ENCODE assay signal across 22 cellular contexts in the genomic region with DNA sequence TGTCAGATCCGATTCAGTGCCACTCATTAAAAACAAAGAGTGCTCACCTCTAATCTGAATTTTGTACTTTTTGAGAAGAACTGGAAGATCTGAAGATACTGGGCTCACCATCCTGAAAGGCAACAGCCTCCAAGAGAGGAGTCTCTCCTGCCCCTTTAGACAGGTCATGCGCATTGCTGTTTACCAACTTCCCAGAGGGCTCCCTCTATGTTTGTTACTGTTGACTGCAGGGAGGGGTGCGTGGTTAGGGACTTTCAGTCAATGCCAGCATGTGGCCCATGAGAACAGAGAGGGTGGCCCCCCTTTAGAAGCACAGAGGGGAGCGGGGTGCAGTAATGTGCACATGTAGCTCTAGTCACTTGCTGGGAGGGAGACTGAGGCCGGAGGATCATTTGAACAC. TPM values are rescaled to one million over a fixed set of nuclear protein-coding genes. Genes with fewer than 3 reads are reported as not detected.
DNase-seq lines count a peak whose midpoint lies in the region; ATAC-seq and TF ChIP-seq lines count a peak whose summit lies in the region.
"Had no signal": no experiment of that assay in that cellular context is flagged by ENCODE, and none has a peak within 500 bp of the region (broad histone marks: within the 10 kb centered on the region; RNA-seq: fewer than 3 reads in every experiment).

No MANE protein-coding gene starts in this region.

- no peak for TF ChIP-seq CTCF in AG04450 (IDR thresholded peaks at IDR 0.05; ENCODE audit: low read depth, low read length)
- no peak for TF ChIP-seq CTCF in WTC11 (IDR thresholded peaks at IDR 0.05)
- no peak for TF ChIP-seq CTCF in endodermal cell (conservative IDR thresholded peaks at IDR 0.05)
- no peak for TF ChIP-seq CTCF in nephron (IDR thresholded peaks at IDR 0.05; ENCODE audit: unreplicated experiment in 3 of 3)
- TF ChIP-seq CTCF in foreskin fibroblast (IDR thresholded peaks at IDR 0.05; ENCODE audit: low read depth, low read length) = no peak

- H3K4me1 Mint-ChIP-seq in WTC11 (peaks cover 18% of the 10 kb centered on the region), endodermal cell (peaks cover 10% of the 10 kb centered on the region), nephron (peaks cover 32% of the 10 kb centered on the region)

- H3K27me3 ChIP-seq in AG04450 (ENCODE audit: control insufficient read depth, insufficient read depth, low read length) (no peaks in the 10 kb centered on the region), endodermal cell (ENCODE audit: control insufficient read depth, insufficient read depth, low read length, poor library complexity, severe bottlenecking) (no peaks in the 10 kb centered on the region)
- H3K27me3 ChIP-seq: gastroesophageal sphincter, left lung, vagina had no signal

- no peaks in the 10 kb centered on the region for H3K36me3 Mint-ChIP-seq in WTC11
- no peaks in the 10 kb centered on the region for H3K36me3 Mint-ChIP-seq in endodermal cell (ENCODE audit: low read depth)
- H3K36me3 Mint-ChIP-seq in nephron (ENCODE audit: low read depth) = no peaks in the 10 kb centered on the region

- WGBS in endodermal cell (ENCODE audit: insufficient coverage in 1 of 2, insufficient read length in 1 of 2), 2 experiments = 94 to 100% methylated on average over 1 to 5 of the region's 5 CpGs

- H3K4me3 ChIP-seq in AG04450 (ENCODE audit: low read depth, low read length) (no peak overlapping the region), endodermal cell (ENCODE audit: low read length) (no peak overlapping the region), foreskin fibroblast (ENCODE audit: low read depth in 1 of 2, low read length in 2 of 2) (no peak overlapping the region)
- H3K4me3 ChIP-seq: gastroesophageal sphincter, left lung, vagina had no signal

- H3K4me1 ChIP-seq in endodermal cell (ENCODE audit: control insufficient read depth, insufficient read depth, low read length) = no peaks in the 10 kb centered on the region
- H3K4me1 ChIP-seq: left lung had no signal

- H3K4me3 Mint-ChIP-seq in WTC11 (no peak overlapping the region), endodermal cell (no peak overlapping the region), nephron (no peak overlapping the region)

- H3K27ac Mint-ChIP-seq in WTC11 (no peak overlapping the region), endodermal cell (no peak overlapping the region), nephron (peak overlapping the region; percentile 46 to 72 (median 63))

- no peaks in the 10 kb centered on the region for H3K9me3 Mint-ChIP-seq in WTC11
- no peaks in the 10 kb centered on the region for H3K9me3 Mint-ChIP-seq in endodermal cell
- H3K9me3 Mint-ChIP-seq in nephron = no peaks in the 10 kb centered on the region

- H3K27ac ChIP-seq in AG04450 (ENCODE audit: low read depth, low read length) (peak overlapping the region; percentile 42), endodermal cell (ENCODE audit: low read depth, low read length) (no peak overlapping the region)
- H3K27ac ChIP-seq: C4-2B, HL-60, vagina had no signal

- DNase-seq in AG04450 (ENCODE audit: low read depth, low spot score) = no peak
- peak; percentile 17 for DNase-seq in WTC11 (ENCODE audit: low spot score)
- DNase-seq in endodermal cell = peak; percentile 56
- no peak for DNase-seq in SHP77 (lab: John Stamatoyannopoulos, UW)
- DNase-seq in foreskin fibroblast = no peak
- DNase-seq in NCI-H187 (lab: John Stamatoyannopoulos, UW) = no peak
- no peak for DNase-seq in NCI-H446 (lab: John Stamatoyannopoulos, UW)
- DNase-seq: activated CD4-positive, alpha-beta T cell treated with anti-CD3 and anti-CD28 coated beads, Interleukin-2, amount 50 U/mL, for 4 hours; activated CD8-positive, alpha-beta memory T cell treated with anti-CD3 and anti-CD28 coated beads, Interleukin-2, amount 50 U/mL, for 48 hours; activated effector memory CD4-positive, alpha-beta T cell treated with Interleukin-2 at 50 U/mL for 16 hours; erythroblast; left lung; NCI-H1417 treated with DMSO at 0.1 percent for 48 hours; NCI-H526 treated with DMSO at 0.1 percent for 48 hours; SHP77 treated with DMSO at 0.1 percent for 48 hours had no signal

- CTCF ChIA-PET in AG04450 (lab: Charles Lee) = no interaction called here
- CTCF ChIA-PET in WTC11 (lab: Charles Lee) = no interaction called here

- H3K9ac ChIP-seq in endodermal cell (ENCODE audit: extremely low read depth, low read length, poor library complexity, severe bottlenecking) = no peak overlapping the region

- peak; percentile 91 for ATAC-seq in WTC11

- H3K9me3 ChIP-seq in AG04450 (ENCODE audit: control insufficient read depth, insufficient read depth, low read length) (no peaks in the 10 kb centered on the region), endodermal cell (ENCODE audit: control insufficient read depth, low read length) (no peaks in the 10 kb centered on the region)
- H3K9me3 ChIP-seq: gastroesophageal sphincter, left lung, vagina had no signal

- no peaks in the 10 kb centered on the region for H3K27me3 Mint-ChIP-seq in WTC11 (ENCODE audit: low read depth)
- no peaks in the 10 kb centered on the region for H3K27me3 Mint-ChIP-seq in endodermal cell (ENCODE audit: insufficient read depth)
- no peaks in the 10 kb centered on the region for H3K27me3 Mint-ChIP-seq in nephron (ENCODE audit: low read depth)

- POLR2A ChIA-PET in AG04450 (lab: Yijun Ruan, JAX) = interaction anchor here (0.6 to 0.9 kb wide), 5 partner anchors 14 to 270 kb away, joined by 3 to 5 read pairs (median 5); partner anchors contain the start of gene TMEM26
- POLR2A ChIA-PET in WTC11 (lab: Charles Lee) = no interaction called here

- no peaks in the 10 kb centered on the region for H3K36me3 ChIP-seq in endodermal cell (ENCODE audit: control insufficient read depth, insufficient read depth, low read length)
- H3K36me3 ChIP-seq: gastroesophageal sphincter, left lung, vagina had no signal

TF ChIP-seq in WTC11, 78 proteins besides CTCF, POLR2A, EP300 and RAD21 (continues in another document):
- no peak for TF ChIP-seq NFE2L1 (CRISPR knock-in tag; IDR thresholded peaks at IDR 0.05)
- no peak for TF ChIP-seq EMX1 (CRISPR knock-in tag; IDR thresholded peaks at IDR 0.05)
- no peak for TF ChIP-seq CDX4 (CRISPR knock-in tag; IDR thresholded peaks at IDR 0.05; ENCODE audit: borderline replicate concordance)
- no peak for TF ChIP-seq SP1 (CRISPR knock-in tag; conservative IDR thresholded peaks at IDR 0.05)
- TF ChIP-seq FOXP1 (CRISPR knock-in tag; IDR thresholded peaks at IDR 0.05; ENCODE audit: borderline replicate concordance) = no peak
- no peak for TF ChIP-seq ELF4 (CRISPR knock-in tag; IDR thresholded peaks at IDR 0.05; ENCODE audit: low read depth)
- TF ChIP-seq, protein P1, sequence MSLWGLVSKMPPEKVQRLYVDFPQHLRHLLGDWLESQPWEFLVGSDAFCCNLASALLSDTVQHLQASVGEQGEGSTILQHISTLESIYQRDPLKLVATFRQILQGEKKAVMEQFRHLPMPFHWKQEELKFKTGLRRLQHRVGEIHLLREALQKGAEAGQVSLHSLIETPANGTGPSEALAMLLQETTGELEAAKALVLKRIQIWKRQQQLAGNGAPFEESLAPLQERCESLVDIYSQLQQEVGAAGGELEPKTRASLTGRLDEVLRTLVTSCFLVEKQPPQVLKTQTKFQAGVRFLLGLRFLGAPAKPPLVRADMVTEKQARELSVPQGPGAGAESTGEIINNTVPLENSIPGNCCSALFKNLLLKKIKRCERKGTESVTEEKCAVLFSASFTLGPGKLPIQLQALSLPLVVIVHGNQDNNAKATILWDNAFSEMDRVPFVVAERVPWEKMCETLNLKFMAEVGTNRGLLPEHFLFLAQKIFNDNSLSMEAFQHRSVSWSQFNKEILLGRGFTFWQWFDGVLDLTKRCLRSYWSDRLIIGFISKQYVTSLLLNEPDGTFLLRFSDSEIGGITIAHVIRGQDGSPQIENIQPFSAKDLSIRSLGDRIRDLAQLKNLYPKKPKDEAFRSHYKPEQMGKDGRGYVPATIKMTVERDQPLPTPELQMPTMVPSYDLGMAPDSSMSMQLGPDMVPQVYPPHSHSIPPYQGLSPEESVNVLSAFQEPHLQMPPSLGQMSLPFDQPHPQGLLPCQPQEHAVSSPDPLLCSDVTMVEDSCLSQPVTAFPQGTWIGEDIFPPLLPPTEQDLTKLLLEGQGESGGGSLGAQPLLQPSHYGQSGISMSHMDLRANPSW (CRISPR knock-in tag; conservative IDR thresholded peaks at IDR 0.05; ENCODE audit: low read depth) = no peak
- no peak for TF ChIP-seq NFATC4 (CRISPR knock-in tag; IDR thresholded peaks at IDR 0.05)
- no peak for TF ChIP-seq FOXP4 (CRISPR knock-in tag; IDR thresholded peaks at IDR 0.05)
- TF ChIP-seq ZNF423 (CRISPR knock-in tag; IDR thresholded peaks at IDR 0.05) = no peak

RNA-seq across cellular contexts. Expression of gene CABCOCO1, which starts 33.1 kb away (rescaled TPM):
- polyA plus RNA-seq in AG04450 (2011; rRNA removed) = 0.83 and 1.1 TPM in 2 replicates
- 1.5 and 1.6 TPM in 2 replicates for polyA minus RNA-seq in AG04450 (2011; rRNA and poly(A)+ RNA removed)
- not detected in 3 replicates for total RNA-seq in WTC11 (2021)
- 1 to 10 TPM; 1.0 to 1.1 TPM for total RNA-seq in endodermal cell
- polyA plus RNA-seq in endodermal cell (2013, experiment 1 of 2) = 0.53 TPM
- 1.5 TPM for polyA plus RNA-seq in endodermal cell (2013, experiment 2 of 2)
- total RNA-seq: cardiac septum; T-helper 2 cell treated with Interferon-gamma antibody and Interleukin-4, amounts not matched to agents 100 ng/mL and 5 ng/mL, for 36 hours; vagina had no signal

Comparison
In these comparisons a context has a peak if more than half of its experiments do, and no peak if none do; other contexts are left out.
1. DNase-seq: peak in WTC11 (single experiment) and endodermal cell (single experiment); none in AG04450 (single experiment), SHP77 (0 of 2), foreskin fibroblast (0 of 2), NCI-H187 (0 of 2) and NCI-H446 (0 of 2).
2. H3K27ac Mint-ChIP-seq: peak in nephron (3 of 3); none in WTC11 (single experiment) and endodermal cell (single experiment).